8 cellular contexts compared by ENCODE assay signal in genomic region chr1:212607924-212608208, GRCh38. TPM values are rescaled to one million over a fixed set of nuclear protein-coding genes. Genes with fewer than 3 reads are reported as not detected.
DNase-seq lines count a peak whose midpoint lies in the region; ATAC-seq, FAIRE-seq and TF ChIP-seq lines count a peak whose summit lies in the region.

No MANE protein-coding gene starts in this region.

- no peak for TF ChIP-seq RAD21 in HCT116 (IDR thresholded peaks at IDR 0.05; ENCODE audit: low read depth)

- peak overlapping the region; percentile 86 for H3K4me3 ChIP-seq in GM06990 (replicated peaks; ENCODE audit: low read depth, low read length)
- H3K4me3 ChIP-seq in HCT116 (replicated peaks in 1 of 2; ENCODE audit: low read depth in 1 of 2, low read length in 2 of 2) = peak overlapping the region; percentile 55 to 77
- H3K4me3 ChIP-seq in RWPE2 (ENCODE audit: severe bottlenecking) = peak overlapping the region; percentile 41
- peak overlapping the region; percentile 46 to 65 (median 56) for H3K4me3 ChIP-seq in fibroblast of lung (replicated peaks in 1 of 4; ENCODE audit: control extremely low read depth in 1 of 4, insufficient read depth in 1 of 4, low read depth in 3 of 4, low read length in 4 of 4)
- H3K4me3 ChIP-seq in pancreas = peak overlapping the region; percentile 38 to 78 (median 62)

- H3K79me2 ChIP-seq in HCT116 (ENCODE audit: insufficient read depth, low read length) (peaks cover 36% of the 10 kb centered on the region), fibroblast of lung (ENCODE audit: control insufficient read depth, insufficient read depth, low read length) (peaks cover 30% of the 10 kb centered on the region)

- DNase-seq in GM06990 (ENCODE audit: extremely low read depth, insufficient read length) (peak; percentile 61), HCT116 (ENCODE audit: low read depth, low spot score) (no peak), RWPE2 (ENCODE audit: low spot score) (no peak), fibroblast of lung (ENCODE audit: low read depth in 2 of 2) (no peak), pancreas (peak in 1 of 6 donors; percentile 83), NCI-H146 treated with DMSO at 0.1 percent for 48 hours (lab: John Stamatoyannopoulos, UW; ENCODE audit: unreplicated experiment) (no peak), mucosa of gallbladder (ENCODE audit: low spot score) (no peak)

- WGBS in pancreas, 2 donors = 1% methylated on average over 27 of the region's 27 CpGs

- H3K4me2 ChIP-seq in HCT116 (ENCODE audit: low read length) (peak overlapping the region; percentile 97), fibroblast of lung (ENCODE audit: extremely low read depth, insufficient read depth, low read length) (peak overlapping the region; percentile 99)

- no peak overlapping the region for H2AFZ ChIP-seq in HCT116 (ENCODE audit: low read depth, low read length, poor library complexity, severe bottlenecking)
- H2AFZ ChIP-seq in fibroblast of lung (ENCODE audit: low read length) = no peak overlapping the region

- no peaks in the 10 kb centered on the region for H3K36me3 ChIP-seq in GM06990 (ENCODE audit: control insufficient read depth, insufficient read depth, low read length)
- no peaks in the 10 kb centered on the region for H3K36me3 ChIP-seq in HCT116 (ENCODE audit: control insufficient read depth in 1 of 2, insufficient read depth in 2 of 2, low read length in 2 of 2)
- H3K36me3 ChIP-seq in RWPE2 (ENCODE audit: low read depth) = no peaks in the 10 kb centered on the region
- no peaks in the 10 kb centered on the region for H3K36me3 ChIP-seq in fibroblast of lung (ENCODE audit: control insufficient read depth, insufficient read depth, low read length)
- no peaks in the 10 kb centered on the region for H3K36me3 ChIP-seq in pancreas

- FAIRE-seq in pancreas (lab: Jason Lieb, UNC) = no peak

- H3K9me2 ChIP-seq in HCT116 (ENCODE audit: insufficient read depth) = no peaks in the 10 kb centered on the region

- BruUV-seq in HCT116 (replicated peaks; lab: Mats Ljungman, UMichigan) = TSS peak; percentile 82

- no peak; the same call in none of the 2 replicates for ATAC-seq in HCT116
- ATAC-seq in RWPE2 (ENCODE audit: low read depth) = peak; percentile 1; the same call in 2 of the 3 replicates
- peak in 3 of 4 donors; percentile 4 to 11 (median 7) for ATAC-seq in pancreas
- no peak for ATAC-seq in HG02970 (IDR thresholded peaks at IDR 0.05; ENCODE audit: low FRiP score, unreplicated experiment)

- H3K9ac ChIP-seq in HCT116 (ENCODE audit: low read length) (peak overlapping the region; percentile 79), fibroblast of lung (ENCODE audit: insufficient read depth, low read length) (peak overlapping the region; percentile 72)

- TF ChIP-seq CTCF in GM06990 (IDR thresholded peaks at IDR 0.05; ENCODE audit: insufficient read depth, low read length, poor library complexity, severe bottlenecking) (no peak), HCT116 (IDR thresholded peaks at IDR 0.05 in 2 of 3, conservative IDR thresholded peaks at IDR 0.05 in 1 of 3; ENCODE audit: borderline replicate concordance in 1 of 3, insufficient read depth in 1 of 3, low read depth in 2 of 3, low read length in 2 of 3) (no peak), RWPE2 (IDR thresholded peaks at IDR 0.05; ENCODE audit: poor library complexity, severe bottlenecking) (no peak), fibroblast of lung (conservative IDR thresholded peaks at IDR 0.05 in 1 of 2, IDR thresholded peaks at IDR 0.05 in 1 of 2; ENCODE audit: low read depth in 1 of 2, low read length in 2 of 2) (no peak), pancreas (IDR thresholded peaks at IDR 0.05) (no peak)

- intact Hi-C loops in HCT116 (cut with micrococcal nuclease) (loop anchor here (1.0 to 5.0 kb wide), 3 partner anchors 41 to 174 kb away; no protein-coding TSS in a partner anchor), pancreas (cut with DNase I) (no loop called here)

- H3K27ac ChIP-seq in HCT116 (ENCODE audit: low read depth, low read length) (peak overlapping the region; percentile 68), RWPE2 (ENCODE audit: poor library complexity, severe bottlenecking) (no peak overlapping the region), fibroblast of lung (ENCODE audit: insufficient read depth, low read length) (peak overlapping the region; percentile 57), pancreas (peak overlapping the region; percentile 87 to 96 (median 92))

- POLR2A ChIA-PET in HCT116 (lab: Charles Lee) = interaction anchor here (0.6 to 2.5 kb wide), 42 partner anchors 10 to 615 kb away, joined by 3 to 45 read pairs (median 4); partner anchors contain the start of genes DTL and INTS7

- H4K20me1 ChIP-seq in HCT116 (ENCODE audit: insufficient read depth) = no peaks in the 10 kb centered on the region; the same call in 1 of the 2 replicates
- H4K20me1 ChIP-seq in fibroblast of lung (ENCODE audit: control insufficient read depth, extremely low read depth, insufficient read depth, low read length) = no peaks in the 10 kb centered on the region

- peaks cover 11 to 48% of the 10 kb centered on the region in 2 experiments; a peak in 3 of 4 replicates for H3K4me1 ChIP-seq in HCT116 (ENCODE audit: control insufficient read depth in 1 of 2, insufficient read depth in 2 of 2, low read length in 2 of 2)
- H3K4me1 ChIP-seq in RWPE2 (ENCODE audit: insufficient read depth, poor library complexity, severe bottlenecking) = peaks cover 3% of the 10 kb centered on the region
- H3K4me1 ChIP-seq in fibroblast of lung (ENCODE audit: control insufficient read depth, extremely low read depth, insufficient read depth, low read length) = peaks cover 11% of the 10 kb centered on the region
- H3K4me1 ChIP-seq in pancreas = peaks cover 0 to 18% (median 15%) of the 10 kb centered on the region in 3 donors

- CTCF ChIA-PET in HCT116 (lab: Charles Lee) = interaction anchor here (0.8 to 1.4 kb wide), 5 partner anchors 8 to 138 kb away, joined by 3 to 14 read pairs (median 7); no protein-coding TSS in a partner anchor

- no peaks in the 10 kb centered on the region for H3K27me3 ChIP-seq in GM06990 (replicated peaks; ENCODE audit: control insufficient read depth, insufficient read depth, low read length)
- H3K27me3 ChIP-seq in HCT116 (ENCODE audit: insufficient read depth, low read length) = peaks cover 21% of the 10 kb centered on the region; the same call in 1 of the 2 replicates
- peaks cover 30% of the 10 kb centered on the region for H3K27me3 ChIP-seq in RWPE2 (ENCODE audit: insufficient read depth, poor library complexity, severe bottlenecking)
- peaks cover 40% of the 10 kb centered on the region for H3K27me3 ChIP-seq in fibroblast of lung (ENCODE audit: control insufficient read depth, insufficient read depth, low read length)
- no peaks in the 10 kb centered on the region for H3K27me3 ChIP-seq in pancreas

- H3K9me3 ChIP-seq in HCT116 (ENCODE audit: control insufficient read depth in 1 of 2, insufficient read depth in 1 of 2, low read depth in 1 of 2, low read length in 2 of 2) = no peaks in the 10 kb centered on the region
- no peaks in the 10 kb centered on the region for H3K9me3 ChIP-seq in RWPE2 (ENCODE audit: severe bottlenecking)
- H3K9me3 ChIP-seq in fibroblast of lung (ENCODE audit: control insufficient read depth, insufficient read depth, low read depth, low read length) = no peaks in the 10 kb centered on the region
- no peaks in the 10 kb centered on the region for H3K9me3 ChIP-seq in pancreas

- no peak for TF ChIP-seq POLR2A in HCT116 (IDR thresholded peaks at IDR 0.05; ENCODE audit: borderline replicate concordance, extremely low read depth, insufficient read depth, insufficient read length)

- RAD21 ChIA-PET in HCT116 (lab: Charles Lee; ENCODE audit: low non-redundant PET in 1 of 2, low total read pairs in 2 of 2, uncharacterized antibody in 2 of 2, unreplicated experiment in 2 of 2) = interaction anchor here (1.0 kb wide), 3 partner anchors 11 to 131 kb away, joined by 4 to 7 read pairs (median 4); no protein-coding TSS in a partner anchor

TF ChIP-seq in HCT116, 20 proteins besides CTCF, POLR2A, EP300 and RAD21 (continues in another document):
- no peak for TF ChIP-seq SIN3A (IDR thresholded peaks at IDR 0.05; ENCODE audit: low read depth)
- no peak for TF ChIP-seq REST (IDR thresholded peaks at IDR 0.05; ENCODE audit: low read depth)
- TF ChIP-seq JUND (IDR thresholded peaks at IDR 0.05) = peak; percentile 17; the same call in 1 of the 2 replicates
- TF ChIP-seq MAX (IDR thresholded peaks at IDR 0.05) = peak; percentile 17; the same call in 1 of the 2 replicates

RNA-seq across cellular contexts. Expression of gene ATF3, which starts 0.7 kb away (rescaled TPM):
- total RNA-seq in HCT116 (2021; ENCODE audit: unreplicated experiment) = 43.2 TPM
- polyA plus RNA-seq in HCT116 (2012) = 60.0 and 101 TPM in 2 replicates
- 14.1 and 35.7 TPM in 2 replicates for total RNA-seq in fibroblast of lung
- 12.4 and 33.8 TPM in 2 replicates for polyA plus RNA-seq in fibroblast of lung
- 9.8 and 31.1 TPM in 2 replicates for polyA plus RNA-seq in fibroblast of lung (2012)
- 12.8 and 15.8 TPM in 2 replicates for polyA minus RNA-seq in fibroblast of lung (ENCODE audit: low replicate concordance)
- 10 to 100 TPM in 5 of 6 donors, 1 to 10 TPM in 1; 8.3 to 28.8 (median 17.3) TPM for total RNA-seq in pancreas
- polyA plus RNA-seq in pancreas = 10 to 100 TPM; 22.8 to 25.6 TPM
- total RNA-seq in mucosa of gallbladder = 17.3 TPM

Comparison
In these comparisons a context has a peak if more than half of its experiments do, and no peak if none do; other contexts are left out.
1. ATAC-seq: peak in RWPE2 (single experiment) and pancreas (3 of 4); none in HCT116 (single experiment) and HG02970 (single experiment).
2. Peak in every context shown above with its lines, with median percentiles within 50 percentile points of each other: H3K4me3 ChIP-seq.